1 cellular context compared by ENCODE assay signal in genomic region chr12:10615532-10615931, GRCh38.
A peak's percentile ranks its signal among the peaks of the same experiment; 100 is the strongest.
TF ChIP-seq lines count a peak whose summit lies in the region.

No MANE protein-coding gene starts in this region.

TF ChIP-seq in H1, 55 proteins besides CTCF, POLR2A, EP300 and RAD21:
- TF ChIP-seq YY1 (IDR thresholded peaks at IDR 0.05; ENCODE audit: low read depth, low read length), result peak; percentile 46; the same call in 1 of the 2 replicates
- TF ChIP-seq USF2 (IDR thresholded peaks at IDR 0.05; ENCODE audit: low read length), result no peak
